In the genomic region with DNA sequence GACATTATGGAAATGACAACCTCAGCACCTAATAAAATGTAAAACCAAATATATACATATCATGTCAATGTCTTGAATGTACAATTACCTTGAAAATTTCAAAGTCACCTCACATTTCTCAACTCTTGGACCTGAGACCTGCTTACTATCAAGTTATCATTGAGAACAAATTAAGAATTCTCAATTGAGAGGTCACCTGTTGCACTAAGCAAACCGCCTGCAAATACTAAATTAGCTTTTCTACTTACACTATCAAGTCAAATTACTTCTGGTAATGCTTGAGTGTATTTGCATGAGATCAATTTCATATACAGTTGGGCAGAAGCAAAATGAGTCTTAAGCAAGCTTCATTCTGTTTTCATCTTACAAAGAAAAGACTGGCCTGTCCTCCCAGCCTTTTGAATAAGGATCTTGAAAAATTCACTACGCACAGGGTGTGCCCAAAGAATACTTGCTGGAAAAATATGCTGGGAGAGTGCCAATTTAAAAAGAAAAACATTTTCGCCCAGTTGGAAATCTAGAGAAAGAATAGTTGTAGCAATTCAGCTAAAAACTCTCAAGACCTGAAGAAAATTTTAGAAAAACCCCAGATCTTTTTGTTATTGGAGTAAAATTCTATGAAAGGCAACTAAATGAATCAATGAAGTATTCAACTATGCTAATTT, we compare ENCODE assay signal across 11 cellular contexts. TPM values are rescaled to one million over a fixed set of nuclear protein-coding genes. Genes with fewer than 3 reads are reported as not detected.
DNase-seq lines count a peak whose midpoint lies in the region; ATAC-seq, FAIRE-seq and TF ChIP-seq lines count a peak whose summit lies in the region.
"Had no signal": no experiment of that assay in that cellular context is flagged by ENCODE, and none has a peak within 500 bp of the region (broad histone marks: within the 10 kb centered on the region; RNA-seq: fewer than 3 reads in every experiment).

No MANE protein-coding gene starts in this region.

- H3K4me1 Mint-ChIP-seq in T-helper 17 cell, result peaks cover 81% of the 10 kb centered on the region

- H3K36me3 Mint-ChIP-seq in T-helper 17 cell (ENCODE audit: low read depth), result peaks cover 3% of the 10 kb centered on the region

- no peaks in the 10 kb centered on the region for H3K27me3 Mint-ChIP-seq in T-helper 17 cell

- H3K4me3 Mint-ChIP-seq in T-helper 17 cell, result no peak overlapping the region

- TF ChIP-seq POLR2A in GM12891 (IDR thresholded peaks at IDR 0.05; ENCODE audit: low read depth, low read length), result no peak

- ATAC-seq in T-helper 17 cell (no peak), sciatic nerve (peak; percentile 80), HG03039 (IDR thresholded peaks at IDR 0.05; ENCODE audit: unreplicated experiment) (no peak)

- H3K27ac ChIP-seq in fibroblast of lung (ENCODE audit: insufficient read depth, low read length), result no peak overlapping the region

- H3K4me1 ChIP-seq in fibroblast of lung (ENCODE audit: control insufficient read depth, extremely low read depth, insufficient read depth, low read length), result peaks cover 13% of the 10 kb centered on the region

- H3K4me2 ChIP-seq in fibroblast of lung (ENCODE audit: extremely low read depth, insufficient read depth, low read length), result peak overlapping the region; percentile 51

- H4K20me1 ChIP-seq in fibroblast of lung (ENCODE audit: control insufficient read depth, extremely low read depth, insufficient read depth, low read length), result no peaks in the 10 kb centered on the region

- no peak overlapping the region for H3K4me3 ChIP-seq in fibroblast of lung (replicated peaks in 1 of 4; ENCODE audit: control extremely low read depth in 1 of 4, insufficient read depth in 1 of 4, low read depth in 3 of 4, low read length in 4 of 4)

- H3K9ac ChIP-seq in fibroblast of lung (ENCODE audit: insufficient read depth, low read length), result no peak overlapping the region

- no peaks in the 10 kb centered on the region for H3K27me3 ChIP-seq in fibroblast of lung (ENCODE audit: control insufficient read depth, insufficient read depth, low read length)

- no peaks in the 10 kb centered on the region for H3K9me3 ChIP-seq in T-helper 17 cell (ENCODE audit: control insufficient read depth, low read length, poor library complexity, severe bottlenecking)
- no peaks in the 10 kb centered on the region for H3K9me3 ChIP-seq in fibroblast of lung (ENCODE audit: control insufficient read depth, insufficient read depth, low read depth, low read length)

- no peaks in the 10 kb centered on the region for H3K36me3 ChIP-seq in fibroblast of lung (ENCODE audit: control insufficient read depth, insufficient read depth, low read length)

- peak; percentile 55 for FAIRE-seq in GM12891 (lab: Jason Lieb, UNC)

- intact Hi-C loops in sciatic nerve (cut with DNase I), result no loop called here

- peaks cover 99% of the 10 kb centered on the region for H3K79me2 ChIP-seq in fibroblast of lung (ENCODE audit: control insufficient read depth, insufficient read depth, low read length)

- no peak for DNase-seq in GM12891 (ENCODE audit: insufficient read length, low spot score)
- no peak for DNase-seq in T-helper 17 cell
- peak; percentile 75 to 81 for DNase-seq in fibroblast of lung (ENCODE audit: low read depth in 2 of 2)
- DNase-seq in sciatic nerve (ENCODE audit: low spot score), result no peak
- no peak for DNase-seq in iPS-NIHi7 (ENCODE audit: extremely low spot score)
- DNase-seq in hypothalamus (lab: John Stamatoyannopoulos, UW), result no peak
- DNase-seq in HUDEP-2 (lab: John Stamatoyannopoulos, UW; ENCODE audit: unreplicated experiment in 76 of 76), result no peak
- DNase-seq: activated T-cell treated with anti-CD3 and anti-CD28 coated beads, Interleukin-2, amount 50 U/mL, for 4 hours; GOT3; SIG-M5 had no signal

- no peak for TF ChIP-seq CTCF in fibroblast of lung (conservative IDR thresholded peaks at IDR 0.05 in 1 of 2, IDR thresholded peaks at IDR 0.05 in 1 of 2; ENCODE audit: low read depth in 1 of 2, low read length in 2 of 2)

- H3K27ac Mint-ChIP-seq in T-helper 17 cell, result peak overlapping the region; percentile 92

- H2AFZ ChIP-seq in fibroblast of lung (ENCODE audit: low read length), result no peak overlapping the region

TF ChIP-seq in GM12891, 5 proteins besides CTCF, POLR2A, EP300 and RAD21:
- TF ChIP-seq POLR2AphosphoS5 (IDR thresholded peaks at IDR 0.05; ENCODE audit: low read depth, low read length) (no peak), POU2F2 (IDR thresholded peaks at IDR 0.05; ENCODE audit: low read depth, low read length) (no peak), SPI1 (IDR thresholded peaks at IDR 0.05; ENCODE audit: low read depth, low read length) (no peak), PAX5 (IDR thresholded peaks at IDR 0.05; ENCODE audit: insufficient read depth, low read length, severe bottlenecking) (no peak), TAF1 (IDR thresholded peaks at IDR 0.05; ENCODE audit: low read depth, low read length) (no peak)
TF ChIP-seq in GM12891: peak in this region for 0.

RNA-seq across cellular contexts. Expression of a gene that starts 35.7 kb away (rescaled TPM):
- 16.8 TPM for polyA plus RNA-seq in GM12891 (2012; ENCODE audit: low read depth, missing spikeins)
- total RNA-seq in T-helper 17 cell (100 to 1,000 TPM; 142 to 187 TPM), fibroblast of lung (55.5 and 78.6 TPM in 2 replicates), sciatic nerve (108 TPM)
- 8.4 and 11.1 TPM in 2 replicates for polyA plus RNA-seq in fibroblast of lung
- polyA plus RNA-seq in fibroblast of lung (2012), result 10.7 and 12.4 TPM in 2 replicates
- 59.3 and 92.5 TPM in 2 replicates for polyA minus RNA-seq in fibroblast of lung (ENCODE audit: low replicate concordance)

Comparison
In these comparisons a context has a peak if more than half of its experiments do, and no peak if none do; other contexts are left out.
1. DNase-seq: peak in fibroblast of lung (2 of 2); none in GM12891 (single experiment), T-helper 17 cell (0 of 3), sciatic nerve (single experiment), iPS-NIHi7 (single experiment), hypothalamus (0 of 51) and HUDEP-2 (0 of 76).